25 cellular contexts compared by ENCODE assay signal in the genomic region with DNA sequence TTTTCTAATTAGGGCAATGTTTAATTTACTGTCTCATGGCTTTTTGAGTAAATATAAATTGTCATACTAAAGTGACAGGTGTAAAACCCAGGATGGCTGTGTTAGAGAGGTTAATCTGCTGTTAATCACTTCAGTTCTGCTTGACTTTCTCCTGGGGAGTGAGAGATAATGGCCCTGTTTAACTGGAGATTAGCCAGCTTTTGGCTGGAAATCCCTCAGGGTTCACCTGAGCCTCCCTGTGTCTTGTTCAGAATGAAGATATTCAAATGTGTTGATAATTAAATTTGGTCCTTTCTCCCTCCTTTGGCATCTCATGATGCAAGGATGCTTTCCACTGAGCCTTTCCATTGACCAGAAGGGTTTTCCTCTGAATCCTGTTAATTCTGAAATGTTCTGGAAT.
"Had no signal": no experiment of that assay in that cellular context is flagged by ENCODE, and none has a peak within 500 bp of the region (broad histone marks: within the 10 kb centered on the region; RNA-seq: fewer than 3 reads in every experiment).

No MANE protein-coding gene starts in this region.

- H3K9me3 ChIP-seq: colonic mucosa, upper lobe of right lung had no signal

- H3K27ac ChIP-seq: colonic mucosa, parathyroid adenoma, upper lobe of right lung had no signal

- H3K27me3 Mint-ChIP-seq: activated CD4-positive, alpha-beta T cell treated with anti-CD3 and anti-CD28 coated beads, Interleukin-2, amount 10 ng/mL, durations not matched to agents 7 days and 5 days; activated naive CD4-positive, alpha-beta T cell treated with anti-CD3 and anti-CD28 coated beads, Interleukin-2, amount 10 ng/mL, durations not matched to agents 7 days and 5 days; activated naive CD8-positive, alpha-beta T cell treated with anti-CD3 and anti-CD28 coated beads, Interleukin-2, amount 50 U/mL, for 24 hours; natural killer cell treated with Interleukin-12 subunit alpha and Interleukin-12 subunit beta and Interleukin-15 and Interleukin-18, amount 100 ng/mL, for 72 hours; stimulated activated memory B cell treated with anti-CD40 and anti-IgM and Interleukin-4, amounts not matched to agents 10 μg/mL and 1 μg/mL and 100 μg/mL, for 72 hours had no signal

- H3K36me3 ChIP-seq: colonic mucosa, upper lobe of right lung had no signal

- H3K4me1 ChIP-seq: colonic mucosa, parathyroid adenoma, upper lobe of right lung had no signal

- ATAC-seq: activated CD4-positive, CD25-positive, alpha-beta regulatory T cell treated with anti-CD3 and anti-CD28 coated beads, Interleukin-2, amount 50 U/mL, for 24 hours; activated naive CD8-positive, alpha-beta T cell treated with anti-CD3 and anti-CD28 coated beads, Interleukin-2, amount 50 U/mL, for 24 hours; activated T-cell treated with anti-CD3 and anti-CD28 coated beads, Interleukin-2, amount 50 U/mL, for 4 hours; natural killer cell treated with Interleukin-12 subunit alpha and Interleukin-12 subunit beta and Interleukin-15 and Interleukin-18, amount 100 ng/mL, for 72 hours; sciatic nerve; stimulated activated memory B cell treated with anti-CD40 and anti-IgM and Interleukin-4, amounts not matched to agents 10 μg/mL and 1 μg/mL and 100 μg/mL, for 72 hours; upper lobe of right lung had no signal

- H3K4me1 Mint-ChIP-seq: activated CD4-positive, alpha-beta T cell treated with anti-CD3 and anti-CD28 coated beads, Interleukin-2, amount 10 ng/mL, durations not matched to agents 7 days and 5 days; activated naive CD4-positive, alpha-beta T cell treated with anti-CD3 and anti-CD28 coated beads, Interleukin-2, amount 10 ng/mL, durations not matched to agents 7 days and 5 days; activated naive CD8-positive, alpha-beta T cell treated with anti-CD3 and anti-CD28 coated beads, Interleukin-2, amount 50 U/mL, for 24 hours; mesothelial cell of epicardium; stimulated activated memory B cell treated with anti-CD40 and anti-IgM and Interleukin-4, amounts not matched to agents 10 μg/mL and 1 μg/mL and 100 μg/mL, for 72 hours had no signal

- H3K27ac Mint-ChIP-seq: activated CD4-positive, alpha-beta T cell treated with anti-CD3 and anti-CD28 coated beads, Interleukin-2, amount 10 ng/mL, durations not matched to agents 7 days and 5 days; activated naive CD4-positive, alpha-beta T cell treated with anti-CD3 and anti-CD28 coated beads, Interleukin-2, amount 10 ng/mL, durations not matched to agents 7 days and 5 days; activated naive CD8-positive, alpha-beta T cell treated with anti-CD3 and anti-CD28 coated beads, Interleukin-2, amount 50 U/mL, for 24 hours; brain; mesothelial cell of epicardium; natural killer cell treated with Interleukin-12 subunit alpha and Interleukin-12 subunit beta and Interleukin-15 and Interleukin-18, amount 100 ng/mL, for 72 hours; stimulated activated memory B cell treated with anti-CD40 and anti-IgM and Interleukin-4, amounts not matched to agents 10 μg/mL and 1 μg/mL and 100 μg/mL, for 72 hours had no signal

- H3K4me3 Mint-ChIP-seq: activated CD4-positive, alpha-beta T cell treated with anti-CD3 and anti-CD28 coated beads, Interleukin-2, amount 10 ng/mL, durations not matched to agents 7 days and 5 days; activated naive CD4-positive, alpha-beta T cell treated with anti-CD3 and anti-CD28 coated beads, Interleukin-2, amount 10 ng/mL, durations not matched to agents 7 days and 5 days; activated naive CD8-positive, alpha-beta T cell treated with anti-CD3 and anti-CD28 coated beads, Interleukin-2, amount 50 U/mL, for 24 hours; activated T-cell treated with anti-CD3 and anti-CD28 coated beads, Interleukin-2, amount 50 U/mL, for 4 hours; brain; mesothelial cell of epicardium; natural killer cell treated with Interleukin-12 subunit alpha and Interleukin-12 subunit beta and Interleukin-15 and Interleukin-18, amount 100 ng/mL, for 72 hours; stimulated activated memory B cell treated with anti-CD40 and anti-IgM and Interleukin-4, amounts not matched to agents 10 μg/mL and 1 μg/mL and 100 μg/mL, for 72 hours had no signal

- FAIRE-seq: endometrium, frontal cortex, keratinocyte had no signal

- H3K4me3 ChIP-seq: colonic mucosa, lung, upper lobe of right lung had no signal

- H3K27me3 ChIP-seq: colonic mucosa, upper lobe of right lung had no signal

- H3K9me3 Mint-ChIP-seq: mesothelial cell of epicardium had no signal

- H3K36me3 Mint-ChIP-seq: activated naive CD4-positive, alpha-beta T cell treated with anti-CD3 and anti-CD28 coated beads, Interleukin-2, amount 10 ng/mL, durations not matched to agents 7 days and 5 days; brain; mesothelial cell of epicardium; natural killer cell treated with Interleukin-12 subunit alpha and Interleukin-12 subunit beta and Interleukin-15 and Interleukin-18, amount 100 ng/mL, for 72 hours; stimulated activated memory B cell treated with anti-CD40 and anti-IgM and Interleukin-4, amounts not matched to agents 10 μg/mL and 1 μg/mL and 100 μg/mL, for 72 hours had no signal

- DNase-seq: activated CD4-positive, alpha-beta T cell treated with anti-CD3 and anti-CD28 coated beads, Interleukin-2, amount 10 ng/mL, durations not matched to agents 7 days and 5 days; activated CD8-positive, alpha-beta memory T cell treated with anti-CD3 and anti-CD28 coated beads, Interleukin-2, amount 50 U/mL, for 4 hours; activated effector memory CD4-positive, alpha-beta T cell treated with Interleukin-2 at 50 U/mL for 16 hours; activated naive CD4-positive, alpha-beta T cell treated with anti-CD3 and anti-CD28 coated beads, Interleukin-2, amount 10 ng/mL, durations not matched to agents 7 days and 5 days; activated naive CD8-positive, alpha-beta T cell treated with anti-CD3 and anti-CD28 coated beads, Interleukin-2, amount 50 U/mL, for 24 hours; activated T-cell treated with anti-CD3 and anti-CD28 coated beads, Interleukin-2, amount 50 U/mL, for 4 hours; anterior cingulate cortex; central memory CD4-positive, alpha-beta T cell; colonic mucosa; erythroblast; hypothalamus; stimulated activated CD4-positive, alpha-beta T cell treated with anti-CD3 and anti-CD28 coated beads, Interleukin-4, amount 100 ng/mL, for 4 hours; T-helper 9 cell; upper lobe of right lung had no signal
